15 cellular contexts compared by ENCODE assay signal in the genomic region with DNA sequence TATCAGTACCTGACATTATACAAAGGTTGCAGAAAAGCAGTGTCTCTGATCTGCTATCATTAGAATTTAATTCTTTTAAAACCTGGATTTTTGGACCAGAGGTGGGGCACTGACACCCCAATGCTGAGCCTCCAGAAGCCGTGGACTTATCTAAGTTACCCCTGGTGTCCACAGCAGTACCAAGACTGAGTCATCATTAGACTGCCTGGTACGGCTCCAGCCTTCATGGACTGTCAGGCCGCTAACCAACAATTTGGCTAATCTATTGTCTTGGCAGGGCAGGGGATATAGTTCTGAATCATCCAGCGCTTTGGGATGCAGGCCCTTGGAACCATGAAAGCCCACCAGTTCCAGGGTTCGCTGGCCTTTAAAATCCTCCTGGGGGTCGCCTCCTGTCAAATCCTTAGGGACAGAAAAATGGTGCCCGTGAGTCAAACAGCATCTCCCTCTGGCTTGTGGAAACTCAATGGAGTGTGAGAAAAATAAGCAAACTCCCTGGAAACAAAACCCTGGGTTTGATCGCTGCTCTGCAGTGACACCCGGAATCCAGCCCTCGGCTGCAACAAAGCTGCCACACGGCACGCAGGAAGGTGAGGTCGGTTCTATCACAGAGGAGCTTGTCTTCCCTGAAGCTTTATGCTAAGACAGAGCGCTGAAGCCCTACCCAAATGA.
DNase-seq lines count a peak whose midpoint lies in the region; ATAC-seq and TF ChIP-seq lines count a peak whose summit lies in the region.
"Had no signal": no experiment of that assay in that cellular context is flagged by ENCODE, and none has a peak within 500 bp of the region (broad histone marks: within the 10 kb centered on the region; RNA-seq: fewer than 3 reads in every experiment).

No MANE protein-coding gene starts in this region.

- no peak overlapping the region for H3K27ac ChIP-seq in BLaER1

- TF ChIP-seq CTCF in fibroblast of mammary gland (conservative IDR thresholded peaks at IDR 0.05; ENCODE audit: control insufficient read depth, insufficient read depth, low read depth, low read length), result no peak

- H3K9me3 ChIP-seq in BLaER1, result 0 out of 2 replicates have a peak, but pooled peaks cover 6% of the 10 kb centered on the region

- DNase-seq in RPMI7951 (ENCODE audit: low read depth) (peak; percentile 90), fibroblast of mammary gland (ENCODE audit: low read depth) (peak; percentile 87), renal cortical epithelial cell (ENCODE audit: low read depth) (peak; percentile 8), NCI-H2081 treated with DMSO at 0.1 percent for 48 hours (lab: John Stamatoyannopoulos, UW) (no peak), SIG-M5 treated with dmso at 0.1 percent for 504 hours (lab: John Stamatoyannopoulos, UW; ENCODE audit: unreplicated experiment) (no peak)
- no peak for DNase-seq in NK-92 treated with Interleukin-12 subunit alpha and Interleukin-12 subunit beta, amount 100 ng/mL, for 24 hours (lab: John Stamatoyannopoulos, UW)
- DNase-seq: activated CD8-positive, alpha-beta T cell treated with anti-CD3 and anti-CD28 coated beads for 36 hours; anterior cingulate cortex; H9; NCI-H1417; NCI-H446 treated with DMSO at 0.1 percent for 48 hours; stimulated activated naive B cell treated with anti-CD40 and anti-IgM and Interleukin-4, amounts not matched to agents 10 μg/mL and 1 μg/mL and 100 μg/mL, for 72 hours had no signal

- H3K4me3 ChIP-seq in BLaER1 (no peak overlapping the region), fibroblast of mammary gland (ENCODE audit: control insufficient read depth, low read depth, low read length) (no peak overlapping the region)

- ATAC-seq in HG02840 (IDR thresholded peaks at IDR 0.05; ENCODE audit: low FRiP score, unreplicated experiment), result no peak
- ATAC-seq: activated CD8-positive, alpha-beta T cell treated with anti-CD3 and anti-CD28 coated beads for 36 hours; esophagus mucosa; stimulated activated naive B cell treated with anti-CD40 and anti-IgM and Interleukin-4, amounts not matched to agents 10 μg/mL and 1 μg/mL and 100 μg/mL, for 72 hours had no signal

- H4K20me1 ChIP-seq in BLaER1, result no peaks in the 10 kb centered on the region

- no peaks in the 10 kb centered on the region for H3K27me3 ChIP-seq in BLaER1

- no peak overlapping the region for H3K9ac ChIP-seq in BLaER1

- H3K36me3 ChIP-seq in BLaER1, result no peaks in the 10 kb centered on the region; the same call in 1 of the 2 replicates

- peaks cover 29% of the 10 kb centered on the region for H3K4me1 ChIP-seq in BLaER1

- H3K4me2 ChIP-seq in BLaER1, result peak overlapping the region; percentile 49

Comparison
In these comparisons a context has a peak if more than half of its experiments do, and no peak if none do; other contexts are left out.
1. DNase-seq: peak in RPMI7951 (single experiment), fibroblast of mammary gland (single experiment) and renal cortical epithelial cell (single experiment); none in NK-92 treated with Interleukin-12 subunit alpha and Interleukin-12 subunit beta, amount 100 ng/mL, for 24 hours (single experiment), NCI-H2081 treated with DMSO at 0.1 percent for 48 hours (single experiment) and SIG-M5 treated with dmso at 0.1 percent for 504 hours (single experiment).